29 cellular contexts compared by ENCODE assay signal in the genomic region with DNA sequence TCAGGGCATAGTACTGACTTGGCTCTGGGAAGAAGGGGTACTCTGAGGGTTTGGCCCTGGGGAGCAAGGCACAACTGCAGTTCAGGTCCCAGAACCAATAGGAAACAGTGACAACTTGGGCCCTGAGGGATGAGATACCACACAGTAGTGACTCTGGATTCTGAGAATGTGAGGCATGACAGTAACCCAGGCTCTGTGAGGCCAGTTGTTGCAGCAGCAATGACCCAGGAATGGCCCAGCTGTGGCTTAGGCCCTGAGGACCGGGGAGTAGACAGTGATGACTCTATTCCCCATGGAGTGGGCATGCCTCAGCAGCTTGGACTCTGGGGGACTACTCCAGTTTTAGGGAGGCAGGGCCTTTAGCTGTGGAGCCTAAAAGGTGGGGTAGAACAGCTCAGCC.
"Had no signal": no experiment of that assay in that cellular context is flagged by ENCODE, and none has a peak within 500 bp of the region (broad histone marks: within the 10 kb centered on the region; RNA-seq: fewer than 3 reads in every experiment).

No MANE protein-coding gene starts in this region.

- H3K4me1 Mint-ChIP-seq: naive thymus-derived CD8-positive, alpha-beta T cell; nephron progenitor cell; stimulated activated effector memory CD8-positive, alpha-beta T cell treated with anti-CD3 and anti-CD28 coated beads, Interleukin-12 subunit alpha, Interleukin-12 subunit beta, amount 100 ng/mL, for 72 hours had no signal

- H3K27ac ChIP-seq: heart right ventricle, hepatocyte, left lung, lower lobe of right lung, neural progenitor cell, neutrophil, ovary, right atrium auricular region, right lobe of liver, skin epidermis, suprapubic skin, thoracic aorta, tibial artery, uterus had no signal

- H3K27me3 Mint-ChIP-seq: progenitor cell of endocrine pancreas, type B pancreatic cell had no signal

- H3K36me3 ChIP-seq: left lung, lower lobe of right lung, neural progenitor cell, neutrophil, ovary, right atrium auricular region, right lobe of liver, suprapubic skin, thoracic aorta, tibial artery, uterus had no signal

- H3K79me2 ChIP-seq: hepatocyte had no signal

- H2AFZ ChIP-seq: hepatocyte, neural progenitor cell had no signal

- DNase-seq: heart right ventricle; left colon; left lung; lower lobe of right lung; mammary epithelial cell; mesenchymal stem cell; naive thymus-derived CD8-positive, alpha-beta T cell; nephron progenitor cell; occipital lobe; ovary; right lobe of liver; stimulated activated CD4-positive, alpha-beta T cell treated with anti-CD3 and anti-CD28 coated beads, Interleukin-12 subunit alpha, Interleukin-12 subunit beta, amount 100 ng/mL, for 4 hours; stimulated activated CD4-positive, alpha-beta T cell treated with anti-CD3 and anti-CD28 coated beads, Interleukin-15, amount 100 ng/mL, for 24 hours; stimulated activated CD4-positive, alpha-beta T cell treated with anti-CD3 and anti-CD28 coated beads, Interleukin-2, amount 100 ng/mL, for 24 hours; stimulated activated CD4-positive, alpha-beta T cell treated with anti-CD3 and anti-CD28 coated beads, Interleukin-4, amount 100 ng/mL, for 24 hours; stimulated activated naive CD4-positive, alpha-beta T cell; tibial artery; uterus had no signal

- H3K4me1 ChIP-seq: heart right ventricle, left lung, lower lobe of right lung, right atrium auricular region, right lobe of liver, suprapubic skin, tibial artery, uterus had no signal

- H3K9me3 ChIP-seq: right lobe of liver had no signal

- H3K4me2 ChIP-seq: hepatocyte, neural progenitor cell had no signal

- H3K9ac ChIP-seq: neural progenitor cell had no signal

- H3K4me3 ChIP-seq: heart right ventricle, hepatocyte, left lung, lower lobe of right lung, neural progenitor cell, ovary, right atrium auricular region, right lobe of liver, skin epidermis, suprapubic skin, thoracic aorta, tibial artery, uterus had no signal

- H3K27ac Mint-ChIP-seq: nephron progenitor cell; neural progenitor cell; progenitor cell of endocrine pancreas; stimulated activated effector memory CD8-positive, alpha-beta T cell treated with anti-CD3 and anti-CD28 coated beads, Interleukin-12 subunit alpha, Interleukin-12 subunit beta, amount 100 ng/mL, for 72 hours; stimulated activated naive CD8-positive, alpha-beta T cell treated with anti-CD3 and anti-CD28 coated beads, Interleukin-15, Interleukin-2, amounts not matched to agents 100 ng/mL and 50 ng/mL, for 24 hours; type B pancreatic cell had no signal

- H3K4me3 Mint-ChIP-seq: naive thymus-derived CD8-positive, alpha-beta T cell; nephron progenitor cell; neural progenitor cell; stimulated activated effector memory CD8-positive, alpha-beta T cell treated with anti-CD3 and anti-CD28 coated beads, Interleukin-12 subunit alpha, Interleukin-12 subunit beta, amount 100 ng/mL, for 72 hours; stimulated activated naive CD8-positive, alpha-beta T cell treated with anti-CD3 and anti-CD28 coated beads, Interleukin-15, Interleukin-2, amounts not matched to agents 100 ng/mL and 50 ng/mL, for 24 hours; type B pancreatic cell had no signal

- ATAC-seq: heart right ventricle; left colon; left lung; lower lobe of right lung; naive thymus-derived CD8-positive, alpha-beta T cell; right lobe of liver; stimulated activated effector memory CD8-positive, alpha-beta T cell treated with anti-CD3 and anti-CD28 coated beads, Interleukin-12 subunit alpha, Interleukin-12 subunit beta, amount 100 ng/mL, for 72 hours had no signal

- H3K27me3 ChIP-seq: hepatocyte, neural progenitor cell, neutrophil, ovary, right atrium auricular region, right lobe of liver, suprapubic skin, uterus had no signal

- H3K36me3 Mint-ChIP-seq: stimulated activated effector memory CD8-positive, alpha-beta T cell treated with anti-CD3 and anti-CD28 coated beads, Interleukin-12 subunit alpha, Interleukin-12 subunit beta, amount 100 ng/mL, for 72 hours; type B pancreatic cell had no signal
